8 cellular contexts compared by ENCODE assay signal in the genomic region with DNA sequence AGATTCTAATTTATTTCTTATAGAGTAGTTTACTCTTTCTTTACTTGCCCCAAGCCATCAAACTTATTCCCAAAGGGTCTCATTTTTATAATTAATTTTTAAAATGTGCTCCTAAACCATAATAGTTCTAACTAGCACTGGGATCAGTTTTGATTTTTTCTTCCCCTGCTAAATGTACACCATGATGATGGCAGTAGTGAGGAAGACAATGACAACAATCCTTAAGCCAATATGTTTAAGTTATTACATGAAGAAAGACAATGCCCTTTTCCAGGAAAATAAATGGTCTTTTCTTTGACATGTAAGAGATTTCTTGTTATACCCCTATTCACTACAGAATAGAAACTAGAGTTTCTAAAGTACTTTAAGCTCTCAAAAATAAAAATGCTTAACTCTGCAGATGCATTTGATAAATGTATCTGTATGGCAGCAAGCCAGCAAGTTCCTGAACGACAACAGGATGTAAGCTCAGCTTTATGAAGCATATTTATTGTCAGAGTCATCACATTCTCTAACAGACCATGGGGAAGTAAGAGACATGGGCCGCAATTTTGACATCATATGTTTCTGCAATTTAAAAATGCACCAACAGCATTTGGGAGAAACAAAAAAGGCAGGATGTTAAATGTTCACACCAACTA. TPM values are rescaled to one million over a fixed set of nuclear protein-coding genes. Genes with fewer than 3 reads are reported as not detected.
DNase-seq lines count a peak whose midpoint lies in the region; ATAC-seq and FAIRE-seq lines count a peak whose summit lies in the region.

No MANE protein-coding gene starts in this region.

- FAIRE-seq in RCC 7860 (lab: Jason Lieb, UNC): peak; percentile 44

- intact Hi-C loops in sciatic nerve (cut with DNase I): no loop called here

- no peak for DNase-seq in activated CD4-positive, CD25-positive, alpha-beta regulatory T cell treated with anti-CD3 and anti-CD28 coated beads, Interleukin-2, amount 50 U/mL, for 72 hours
- DNase-seq in RCC 7860 (ENCODE audit: low spot score) (peak; percentile 59), epithelial cell of prostate (ENCODE audit: low read depth, low spot score) (no peak), sciatic nerve (ENCODE audit: low spot score) (no peak), NCI-H524 treated with DMSO at 0.1 percent for 48 hours (lab: John Stamatoyannopoulos, UW) (no peak), GM19240 (ENCODE audit: insufficient read length, low spot score) (no peak)

- peak; percentile 38 to 44 for ATAC-seq in activated CD4-positive, CD25-positive, alpha-beta regulatory T cell treated with anti-CD3 and anti-CD28 coated beads, Interleukin-2, amount 50 U/mL, for 24 hours
- peak; percentile 84 for ATAC-seq in sciatic nerve
- no peak for ATAC-seq in HG02623 (IDR thresholded peaks at IDR 0.05; ENCODE audit: unreplicated experiment)

- H3K27ac ChIP-seq in epithelial cell of prostate: peak overlapping the region; percentile 23

RNA-seq across cellular contexts. Expression of gene SNX6, which starts 36.0 kb away (rescaled TPM):
- 101 TPM for total RNA-seq in sciatic nerve

RNA-seq across cellular contexts. Expression of gene CFL2, which starts 48.5 kb away (rescaled TPM):
- 101 TPM for total RNA-seq in sciatic nerve
